ENCODE assay signal across 15 cellular contexts in the genomic region with DNA sequence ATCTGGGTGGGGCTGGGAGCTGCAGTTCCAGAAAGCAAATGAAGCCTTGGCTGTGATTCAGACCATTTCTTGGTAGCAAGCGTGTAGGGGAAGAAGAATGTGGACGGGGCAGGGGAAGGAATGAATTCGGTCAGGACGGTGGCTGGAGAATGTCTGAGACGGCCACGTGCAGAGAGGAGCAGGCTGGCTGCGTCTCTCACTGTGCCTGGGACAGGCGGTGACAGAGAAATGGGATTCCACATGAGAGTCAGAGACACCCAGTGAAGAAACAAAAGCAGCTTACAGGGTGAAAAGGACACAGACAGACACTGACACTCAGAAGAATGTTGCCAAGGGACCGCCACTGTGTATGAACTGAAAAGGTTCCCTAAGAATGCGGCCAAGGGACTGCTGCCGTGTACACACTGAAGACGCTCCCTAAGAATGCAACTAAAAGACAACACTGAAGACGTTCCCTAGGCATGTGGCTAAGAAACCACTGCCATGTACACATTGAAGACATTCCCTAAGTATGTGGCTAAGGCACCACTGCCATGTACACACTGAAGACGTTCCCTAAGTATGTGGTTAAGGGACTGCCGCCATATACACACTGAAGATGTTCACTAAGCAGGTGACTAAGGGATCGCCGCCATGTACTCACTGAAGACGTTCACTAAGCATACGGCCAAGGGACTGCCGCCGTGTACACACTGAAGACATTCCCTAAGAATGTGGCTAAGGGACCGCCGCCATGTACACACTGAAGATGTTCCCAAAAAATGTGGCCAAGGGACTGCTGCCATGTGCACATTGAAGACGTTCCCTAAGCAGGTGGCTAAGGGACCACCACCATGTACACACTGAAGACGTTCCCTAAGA. TPM values are rescaled to one million over a fixed set of nuclear protein-coding genes. Genes with fewer than 3 reads are reported as not detected.
DNase-seq lines count a peak whose midpoint lies in the region; ATAC-seq and TF ChIP-seq lines count a peak whose summit lies in the region.
"Had no signal": no experiment of that assay in that cellular context is flagged by ENCODE, and none has a peak within 500 bp of the region (broad histone marks: within the 10 kb centered on the region; RNA-seq: fewer than 3 reads in every experiment).

No MANE protein-coding gene starts in this region.

- no peak for TF ChIP-seq POLR2A in stomach (IDR thresholded peaks at IDR 0.05)

- H3K9me3 ChIP-seq in CD4-positive, CD25-positive, alpha-beta regulatory T cell (ENCODE audit: control insufficient read depth in 2 of 2, low read length in 2 of 2): no peaks in the 10 kb centered on the region
- H3K9me3 ChIP-seq in RWPE2 (ENCODE audit: severe bottlenecking): no peaks in the 10 kb centered on the region
- no peaks in the 10 kb centered on the region for H3K9me3 ChIP-seq in stomach
- H3K9me3 ChIP-seq: gastrocnemius medialis, right atrium auricular region had no signal

- H3K27ac ChIP-seq in CD4-positive, CD25-positive, alpha-beta regulatory T cell (ENCODE audit: insufficient read depth, low read length, poor library complexity, severe bottlenecking): no peak overlapping the region
- H3K27ac ChIP-seq in RWPE2 (ENCODE audit: poor library complexity, severe bottlenecking) (no peak overlapping the region), stomach (no peak overlapping the region)
- H3K27ac ChIP-seq: gastrocnemius medialis, right atrium auricular region had no signal

- intact Hi-C loops in stomach (cut with DNase I; ENCODE audit: low total_unique reads): no loop called here

- H3K27me3 ChIP-seq in CD4-positive, CD25-positive, alpha-beta regulatory T cell (ENCODE audit: control insufficient read depth, insufficient read depth, low read length): no peaks in the 10 kb centered on the region
- H3K27me3 ChIP-seq in RWPE2 (ENCODE audit: insufficient read depth, poor library complexity, severe bottlenecking) (no peaks in the 10 kb centered on the region), stomach (no peaks in the 10 kb centered on the region)
- H3K27me3 ChIP-seq: gastrocnemius medialis, right atrium auricular region had no signal

- no peaks in the 10 kb centered on the region for H3K36me3 ChIP-seq in CD4-positive, CD25-positive, alpha-beta regulatory T cell (ENCODE audit: control insufficient read depth, insufficient read depth, low read length)
- H3K36me3 ChIP-seq in RWPE2 (ENCODE audit: low read depth) (no peaks in the 10 kb centered on the region), stomach (peaks cover 0 to 9% (median 4%) of the 10 kb centered on the region in 4 donors)
- H3K36me3 ChIP-seq: gastrocnemius medialis, right atrium auricular region had no signal

- no peak for ATAC-seq in CD4-positive, CD25-positive, alpha-beta regulatory T cell (ENCODE audit: low read depth in 2 of 2)
- ATAC-seq in RWPE2 (ENCODE audit: low read depth) (peak; percentile 21; the same call in 1 of the 3 replicates), GM18498 (IDR thresholded peaks at IDR 0.05; ENCODE audit: unreplicated experiment) (no peak)

- TF ChIP-seq EP300 in stomach (IDR thresholded peaks at IDR 0.05): no peak

- WGBS in stomach, 5 donors: 64 to 73% (median 69%) methylated on average over 24 to 25 of the region's 25 CpGs

- DNase-seq in CD4-positive, CD25-positive, alpha-beta regulatory T cell: no peak
- DNase-seq in RWPE2 (ENCODE audit: low spot score) (no peak), fibroblast of peridontal ligament (ENCODE audit: extremely low read depth) (peak; percentile 27), non-pigmented ciliary epithelial cell (ENCODE audit: low read depth) (peak; percentile 36), DMS114 treated with DMSO at 0.1 percent for 48 hours (lab: John Stamatoyannopoulos, UW; ENCODE audit: unreplicated experiment) (no peak), T-helper 2 cell (no peak), stomach (no peak)
- DNase-seq: central memory CD4-positive, alpha-beta T cell; gastrocnemius medialis; MM.1S; NCI-H524 treated with DMSO at 0.1 percent for 48 hours; SHP77 treated with DMSO at 0.1 percent for 48 hours had no signal

- H3K4me1 Mint-ChIP-seq in CD4-positive, CD25-positive, alpha-beta regulatory T cell: peaks cover 0 to 8% (median 4%) of the 10 kb centered on the region in 4 donors

- H3K4me3 Mint-ChIP-seq in CD4-positive, CD25-positive, alpha-beta regulatory T cell: no peak overlapping the region
- H3K4me3 Mint-ChIP-seq: memory B cell had no signal

- no peak overlapping the region for H3K4me3 ChIP-seq in CD4-positive, CD25-positive, alpha-beta regulatory T cell (ENCODE audit: low read depth, low read length)
- H3K4me3 ChIP-seq in RWPE2 (ENCODE audit: severe bottlenecking) (no peak overlapping the region), stomach (no peak overlapping the region)
- H3K4me3 ChIP-seq: gastrocnemius medialis, right atrium auricular region had no signal

- H3K27me3 Mint-ChIP-seq in CD4-positive, CD25-positive, alpha-beta regulatory T cell: no peaks in the 10 kb centered on the region
- H3K27me3 Mint-ChIP-seq: memory B cell had no signal

- TF ChIP-seq CTCF in RWPE2 (IDR thresholded peaks at IDR 0.05; ENCODE audit: poor library complexity, severe bottlenecking) (no peak), stomach (IDR thresholded peaks at IDR 0.05) (no peak)

- no peaks in the 10 kb centered on the region for H3K4me1 ChIP-seq in CD4-positive, CD25-positive, alpha-beta regulatory T cell (ENCODE audit: control insufficient read depth, insufficient read depth, low read length, poor library complexity, severe bottlenecking)
- no peaks in the 10 kb centered on the region for H3K4me1 ChIP-seq in RWPE2 (ENCODE audit: insufficient read depth, poor library complexity, severe bottlenecking)
- peaks cover 0 to 16% (median 5%) of the 10 kb centered on the region in 4 donors for H3K4me1 ChIP-seq in stomach
- H3K4me1 ChIP-seq: gastrocnemius medialis had no signal

- H3K36me3 Mint-ChIP-seq in CD4-positive, CD25-positive, alpha-beta regulatory T cell: peaks cover 10% of the 10 kb centered on the region

- peaks cover 0 to 4% (median 0%) of the 10 kb centered on the region in 7 donors for H3K9me3 Mint-ChIP-seq in CD4-positive, CD25-positive, alpha-beta regulatory T cell
- H3K9me3 Mint-ChIP-seq: memory B cell had no signal

- H3K27ac Mint-ChIP-seq in CD4-positive, CD25-positive, alpha-beta regulatory T cell: peak overlapping the region in 2 of 3 donors; percentile 20 to 26
- H3K27ac Mint-ChIP-seq: memory B cell had no signal

RNA-seq across cellular contexts. Expression of a gene that starts 49.1 kb away (rescaled TPM):
- total RNA-seq in CD4-positive, CD25-positive, alpha-beta regulatory T cell: 18.4 TPM
- 10 to 100 TPM; 16.5 to 21.8 (median 19.2) TPM for polyA plus RNA-seq in CD4-positive, CD25-positive, alpha-beta regulatory T cell
- 10 to 100 TPM; 17.7 to 69.4 (median 23.7) TPM for total RNA-seq in stomach
- polyA plus RNA-seq in stomach: 10 to 100 TPM; 11.2 to 19.6 (median 12.9) TPM

RNA-seq across cellular contexts. Expression of a gene that starts 49.1 kb away (rescaled TPM):
- 19.5 TPM for total RNA-seq in CD4-positive, CD25-positive, alpha-beta regulatory T cell
- polyA plus RNA-seq in CD4-positive, CD25-positive, alpha-beta regulatory T cell: 10 to 100 TPM; 28.5 to 39.2 (median 32.5) TPM
- total RNA-seq in stomach: 10 to 100 TPM; 11.1 to 61.4 (median 31.2) TPM
- 10 to 100 TPM; 10.9 to 20.2 (median 13.9) TPM for polyA plus RNA-seq in stomach

Comparison
In these comparisons a context has a peak if more than half of its experiments do, and no peak if none do; other contexts are left out.
1. DNase-seq: peak in fibroblast of peridontal ligament (single experiment) and non-pigmented ciliary epithelial cell (single experiment); none in CD4-positive, CD25-positive, alpha-beta regulatory T cell (0 of 3), RWPE2 (single experiment), DMS114 treated with DMSO at 0.1 percent for 48 hours (single experiment), T-helper 2 cell (0 of 5) and stomach (single experiment).